33 cellular contexts compared by ENCODE assay signal in genomic region chr11:19039409-19039808, GRCh38. TPM values are rescaled to one million over a fixed set of nuclear protein-coding genes. Genes with fewer than 3 reads are reported as not detected.
"Had no signal": no experiment of that assay in that cellular context is flagged by ENCODE, and none has a peak within 500 bp of the region (broad histone marks: within the 10 kb centered on the region; RNA-seq: fewer than 3 reads in every experiment).

No MANE protein-coding gene starts in this region.

- H3K27ac Mint-ChIP-seq: dendritic cell treated with granulocyte-macrophage colony-stimulating factor and Interleukin-4, amounts not matched to agents 40 ng/mL and 50 ng/mL, for 4 days; effector memory CD8-positive, alpha-beta T cell; endodermal cell; mesothelial cell of epicardium; naive B cell had no signal

- ATAC-seq: effector memory CD8-positive, alpha-beta T cell; gastrocnemius medialis; heart right ventricle; left cardiac atrium; left lung; left ventricle myocardium superior; lower lobe of right lung; mucosa of descending colon had no signal

- H3K27me3 ChIP-seq: colonic mucosa, gastrocnemius medialis, heart right ventricle, left lung had no signal

- DNase-seq: colonic mucosa; cortex of kidney; effector CD8-positive, alpha-beta T cell; effector memory CD8-positive, alpha-beta T cell; endodermal cell; erythroblast; esophagus squamous epithelium; foreskin fibroblast; foreskin melanocyte; gastrocnemius medialis; glutamatergic neuron; head of caudate nucleus; heart right ventricle; hippocampal formation; left cardiac atrium; left ventricle myocardium superior; lower lobe of right lung; mesenchymal stem cell; naive B cell had no signal

- H3K4me1 Mint-ChIP-seq: endodermal cell, mesothelial cell of epicardium, naive B cell had no signal

- H3K4me1 ChIP-seq: colonic mucosa, esophagus squamous epithelium, gastrocnemius medialis, heart right ventricle, left lung, lower lobe of right lung had no signal

- H3K27ac ChIP-seq: colonic mucosa, epithelial cell of prostate, esophagus squamous epithelium, gastrocnemius medialis, heart right ventricle, left lung, lower lobe of right lung had no signal

- H3K9me3 ChIP-seq: colonic mucosa, gastrocnemius medialis, lower lobe of right lung had no signal

- H3K27me3 Mint-ChIP-seq: dendritic cell treated with granulocyte-macrophage colony-stimulating factor and Interleukin-4, amounts not matched to agents 40 ng/mL and 50 ng/mL, for 4 days had no signal

- H3K9me3 Mint-ChIP-seq: endodermal cell had no signal

- H3K36me3 ChIP-seq: colonic mucosa, esophagus squamous epithelium, gastrocnemius medialis, heart right ventricle, left lung, lower lobe of right lung had no signal

- FAIRE-seq: endometrium, islet of Langerhans, keratinocyte had no signal

- H3K36me3 Mint-ChIP-seq: mesothelial cell of epicardium had no signal

- H3K4me3 Mint-ChIP-seq: dendritic cell treated with granulocyte-macrophage colony-stimulating factor and Interleukin-4, amounts not matched to agents 40 ng/mL and 50 ng/mL, for 4 days; effector memory CD8-positive, alpha-beta T cell; endodermal cell; mesothelial cell of epicardium; naive B cell had no signal

- H3K4me3 ChIP-seq: colonic mucosa, esophagus squamous epithelium, gastrocnemius medialis, heart right ventricle, left lung, lower lobe of right lung, mucosa of descending colon had no signal

RNA-seq across cellular contexts. Expression of gene MRGPRX2, which starts 21.1 kb away (rescaled TPM):
- total RNA-seq: colonic mucosa, dermis microvascular lymphatic vessel endothelial cell, endodermal cell, esophagus mucosa, gastrocnemius medialis, glomerular endothelial cell, kidney epithelial cell, left cardiac atrium, left lung, left ventricle myocardium superior, lower lobe of right lung, lung microvascular endothelial cell, mesothelial cell of epicardium, myocyte had no signal
- polyA plus RNA-seq: heart right ventricle, keratinocyte had no signal
